10 cellular contexts compared by ENCODE assay signal in the genomic region with DNA sequence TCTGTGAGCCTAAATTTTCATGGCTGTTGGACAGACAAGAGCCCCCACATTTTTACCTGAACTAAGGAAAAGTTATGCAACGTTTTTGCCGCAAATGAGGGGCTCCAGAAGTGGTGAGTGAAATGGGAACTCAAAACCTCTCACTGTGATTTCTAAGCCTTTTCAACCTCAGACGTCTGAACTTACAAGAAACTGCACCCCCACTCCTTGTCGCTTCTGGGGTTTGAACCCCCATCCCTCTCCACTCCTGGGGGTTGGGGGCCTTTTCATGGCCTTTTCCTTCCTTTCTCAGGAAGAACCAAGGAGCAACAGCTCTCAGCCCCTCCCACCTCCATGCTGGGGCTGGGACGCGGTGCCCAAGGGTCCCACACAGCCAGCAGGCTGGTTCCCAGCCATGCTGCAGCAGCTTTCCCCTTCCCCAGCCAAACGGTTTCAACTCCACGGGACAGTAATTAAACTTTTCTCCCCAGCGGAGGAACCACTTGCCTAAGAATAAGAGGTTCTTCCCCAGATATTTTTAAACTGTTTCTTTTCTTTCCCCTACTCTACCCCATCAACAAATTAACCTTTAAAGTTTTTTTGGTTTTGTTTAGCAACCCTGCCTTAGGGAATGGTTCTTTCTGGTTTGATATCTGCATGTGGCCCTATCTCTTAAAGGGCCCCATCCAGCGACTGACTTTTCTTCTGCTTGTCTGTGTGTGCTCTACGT.
DNase-seq lines count a peak whose midpoint lies in the region; ATAC-seq and TF ChIP-seq lines count a peak whose summit lies in the region.
"Had no signal": no experiment of that assay in that cellular context is flagged by ENCODE, and none has a peak within 500 bp of the region (broad histone marks: within the 10 kb centered on the region; RNA-seq: fewer than 3 reads in every experiment).

No MANE protein-coding gene starts in this region.

- CTCF ChIA-PET in PC-9 (lab: Charles Lee), result no interaction called here

- H3K27me3 ChIP-seq in PC-9 (ENCODE audit: insufficient read depth, low read depth), result no peaks in the 10 kb centered on the region
- H3K27me3 ChIP-seq: gastroesophageal sphincter had no signal

- H3K4me3 ChIP-seq in GM12865 (ENCODE audit: low read depth, low read length) (peak overlapping the region; percentile 99), PC-9 (no peak overlapping the region)
- H3K4me3 ChIP-seq: gastroesophageal sphincter had no signal

- no TSS peak for BruUV-seq in PC-9 (replicated peaks; lab: Mats Ljungman, UMichigan)

- intact Hi-C loops in PC-9 (cut with micrococcal nuclease; ENCODE audit: unreplicated experiment), result no loop called here
- intact Hi-C loops in left ventricle myocardium superior (cut with micrococcal nuclease), result no loop called here

- H3K36me3 ChIP-seq in PC-9 (ENCODE audit: low read depth), result no peaks in the 10 kb centered on the region
- H3K36me3 ChIP-seq: gastroesophageal sphincter had no signal

- no peak for TF ChIP-seq CTCF in GM12865 (IDR thresholded peaks at IDR 0.05; ENCODE audit: insufficient read depth, low read depth, low read length, missing control alignments)
- no peak for TF ChIP-seq CTCF in PC-9 (conservative IDR thresholded peaks at IDR 0.05)

- 0 out of 2 replicates have a peak, but pooled peaks cover 4% of the 10 kb centered on the region for H3K9me2 ChIP-seq in PC-9 (ENCODE audit: insufficient read depth)

- no peaks in the 10 kb centered on the region for H4K20me1 ChIP-seq in PC-9 (ENCODE audit: insufficient read depth)

- H2AFZ ChIP-seq in PC-9, result no peak overlapping the region

- DNase-seq in GM12865 (ENCODE audit: low read depth) (peak; percentile 66), NAMALWA (ENCODE audit: low spot score) (peak; percentile 69), PC-9 (no peak), GDM1 (lab: John Stamatoyannopoulos, UW) (no peak), left ventricle myocardium superior (no peak), H4 (ENCODE audit: low spot score) (no peak)
- DNase-seq: NCI-H187 had no signal

- peaks cover 12% of the 10 kb centered on the region for H3K9me3 ChIP-seq in PC-9 (ENCODE audit: insufficient read depth, low read depth)
- H3K9me3 ChIP-seq: gastroesophageal sphincter had no signal

- ATAC-seq in GM19452 (IDR thresholded peaks at IDR 0.05; ENCODE audit: unreplicated experiment) (peak; percentile 26), HG02870 (IDR thresholded peaks at IDR 0.05; ENCODE audit: unreplicated experiment) (peak; percentile 31), left ventricle myocardium superior (no peak)
- ATAC-seq: gastroesophageal sphincter had no signal

- no peak overlapping the region for H3K4me2 ChIP-seq in PC-9

- no peaks in the 10 kb centered on the region for H3K79me2 ChIP-seq in PC-9 (ENCODE audit: low read depth)

- H3F3A ChIP-seq in PC-9 (ENCODE audit: insufficient read depth, low read depth), result no peaks in the 10 kb centered on the region

- H3K4me1 ChIP-seq in PC-9 (replicated peaks; ENCODE audit: insufficient read depth), result no peaks in the 10 kb centered on the region
- H3K4me1 ChIP-seq: gastroesophageal sphincter had no signal

- POLR2A ChIA-PET in PC-9 (lab: Charles Lee; ENCODE audit: unreplicated experiment), result no interaction called here

- no peak overlapping the region for H3K27ac ChIP-seq in PC-9
- H3K27ac ChIP-seq: gastroesophageal sphincter had no signal

Comparison
In these comparisons a context has a peak if more than half of its experiments do, and no peak if none do; other contexts are left out.
1. DNase-seq: peak in GM12865 (single experiment) and NAMALWA (single experiment); none in PC-9 (0 of 2), GDM1 (single experiment), left ventricle myocardium superior (single experiment) and H4 (single experiment).